In genomic region chr16:23096450-23096849, GRCh38 we compare ENCODE assay signal across 7 cellular contexts. TPM values are rescaled to one million over a fixed set of nuclear protein-coding genes. Genes with fewer than 3 reads are reported as not detected.
DNase-seq lines count a peak whose midpoint lies in the region; ATAC-seq, FAIRE-seq and TF ChIP-seq lines count a peak whose summit lies in the region.
"Not testable (repeated sequence)": the region's sequence is repeated elsewhere in the genome, so short reads cannot be mapped to it uniquely, and the experiment has no call there.

No MANE protein-coding gene starts in this region.

- peaks cover 33% of the 10 kb centered on the region for H3K36me3 Mint-ChIP-seq in T-helper 2 cell treated with Interferon-gamma antibody and Interleukin-4, amounts not matched to agents 5 μg/mL and 100 μg/mL, for 36 hours (ENCODE audit: low read depth)
- peaks cover 26% of the 10 kb centered on the region for H3K36me3 Mint-ChIP-seq in activated CD8-positive, alpha-beta T cell treated with anti-CD3 and anti-CD28 coated beads, Interleukin-2, amount 10 ng/mL, durations not matched to agents 7 days and 5 days (ENCODE audit: low read depth)
- H3K36me3 Mint-ChIP-seq in activated naive CD4-positive, alpha-beta T cell treated with anti-CD3 and anti-CD28 coated beads for 36 hours (ENCODE audit: low read depth): peaks cover 41% of the 10 kb centered on the region
- H3K36me3 Mint-ChIP-seq in natural killer cell treated with Interleukin-12 subunit alpha and Interleukin-12 subunit beta and Interleukin-15 and Interleukin-18, amount 100 ng/mL, for 72 hours: peaks cover 34% of the 10 kb centered on the region

- RAD21 ChIA-PET in GM12878 (lab: Charles Lee; ENCODE audit: unreplicated experiment): not testable (repeated sequence)

- not testable (repeated sequence) for H3K9me3 Mint-ChIP-seq in T-helper 2 cell treated with Interferon-gamma antibody and Interleukin-4, amounts not matched to agents 5 μg/mL and 100 μg/mL, for 36 hours; activated CD8-positive, alpha-beta T cell treated with anti-CD3 and anti-CD28 coated beads, Interleukin-2, amount 10 ng/mL, durations not matched to agents 7 days and 5 days (ENCODE audit: insufficient read depth); activated naive CD4-positive, alpha-beta T cell treated with anti-CD3 and anti-CD28 coated beads for 36 hours; natural killer cell treated with Interleukin-12 subunit alpha and Interleukin-12 subunit beta and Interleukin-15 and Interleukin-18, amount 100 ng/mL, for 72 hours

- POLR2A ChIA-PET in activated CD8-positive, alpha-beta T cell treated with anti-CD3 and anti-CD28 coated beads, Interleukin-2, amount 10 ng/mL, durations not matched to agents 7 days and 5 days (lab: Charles Lee); GM12878 (lab: Charles Lee): not testable (repeated sequence)

- H3K36me3 ChIP-seq in DND-41 (ENCODE audit: insufficient read depth, low read length): peaks cover 21% of the 10 kb centered on the region; the same call in 1 of the 2 replicates
- H3K36me3 ChIP-seq in GM12878 (ENCODE audit: control insufficient read depth in 2 of 2, insufficient read depth in 2 of 2, low read length in 1 of 2): not testable (repeated sequence)

- H4K20me1 ChIP-seq in DND-41 (ENCODE audit: insufficient read depth, low read length): peaks cover 18% of the 10 kb centered on the region; the same call in 1 of the 2 replicates
- not testable (repeated sequence) for H4K20me1 ChIP-seq in GM12878 (ENCODE audit: control insufficient read depth, insufficient read depth)

- ATAC-seq in DND-41 (ENCODE audit: insufficient read depth, low read depth); activated CD8-positive, alpha-beta T cell treated with anti-CD3 and anti-CD28 coated beads, Interleukin-2, amount 10 ng/mL, durations not matched to agents 7 days and 5 days; GM12878; natural killer cell treated with Interleukin-12 subunit alpha and Interleukin-12 subunit beta and Interleukin-15 and Interleukin-18, amount 100 ng/mL, for 72 hours: not testable (repeated sequence)

- not testable (repeated sequence) for H3K4me3 ChIP-seq in DND-41 (ENCODE audit: low read depth in 1 of 2, low read length in 2 of 2)
- peak overlapping the region; percentile 34 for H3K4me3 ChIP-seq in GM12878

- H3K27me3 ChIP-seq in DND-41 (ENCODE audit: insufficient read depth, low read length, poor library complexity); GM12878 (replicated peaks in 1 of 2; ENCODE audit: control insufficient read depth in 2 of 2, insufficient read depth in 2 of 2, low read length in 1 of 2): not testable (repeated sequence)

- DNase-seq in DND-41 (peak; percentile 6), MV-4-11 (lab: John Stamatoyannopoulos, UW) (peak; percentile 76), GM12878 (ENCODE audit: low read depth, low spot score) (peak; percentile 11)
- DNase-seq in T-helper 2 cell treated with Interferon-gamma antibody and Interleukin-4, amounts not matched to agents 5 μg/mL and 100 μg/mL, for 36 hours (ENCODE audit: low spot score): peak; percentile 6
- not testable (repeated sequence) for DNase-seq in activated CD8-positive, alpha-beta T cell treated with anti-CD3 and anti-CD28 coated beads, Interleukin-2, amount 10 ng/mL, durations not matched to agents 7 days and 5 days; activated naive CD4-positive, alpha-beta T cell treated with anti-CD3 and anti-CD28 coated beads for 36 hours; natural killer cell treated with Interleukin-12 subunit alpha and Interleukin-12 subunit beta and Interleukin-15 and Interleukin-18, amount 100 ng/mL, for 72 hours (ENCODE audit: low spot score)

- 0% methylated on average over 2 of the region's 2 CpGs for WGBS in GM12878 (ENCODE audit: insufficient coverage, insufficient replicate concordance, low lambda C conversion rate, missing lambda C conversion rate)

- SMC1A ChIA-PET in GM12878 (lab: Charles Lee; ENCODE audit: uncharacterized antibody, unreplicated experiment): interaction anchor here (1.1 kb wide), 1 partner anchor 69 kb away, joined by 3 read pairs; no protein-coding TSS in a partner anchor

- TF ChIP-seq CTCF in DND-41 (IDR thresholded peaks at IDR 0.05; ENCODE audit: borderline replicate concordance, extremely low read depth, low read length, poor library complexity, severe bottlenecking); GM12878 (IDR thresholded peaks at IDR 0.05 in 2 of 3, conservative IDR thresholded peaks at IDR 0.05 in 1 of 3; ENCODE audit: control insufficient read depth in 2 of 3, extremely low read depth in 1 of 3, insufficient read depth in 1 of 3, low read depth in 3 of 3, low read length in 3 of 3): not testable (repeated sequence)

- not testable (repeated sequence) for H2AFZ ChIP-seq in DND-41 (ENCODE audit: low read depth, low read length); GM12878 (ENCODE audit: control insufficient read depth, low read depth, low read length)

- H3K27ac Mint-ChIP-seq in T-helper 2 cell treated with Interferon-gamma antibody and Interleukin-4, amounts not matched to agents 5 μg/mL and 100 μg/mL, for 36 hours: peak overlapping the region; percentile 96
- peak overlapping the region; percentile 85 for H3K27ac Mint-ChIP-seq in activated CD8-positive, alpha-beta T cell treated with anti-CD3 and anti-CD28 coated beads, Interleukin-2, amount 10 ng/mL, durations not matched to agents 7 days and 5 days
- H3K27ac Mint-ChIP-seq in activated naive CD4-positive, alpha-beta T cell treated with anti-CD3 and anti-CD28 coated beads for 36 hours: peak overlapping the region; percentile 31
- H3K27ac Mint-ChIP-seq in natural killer cell treated with Interleukin-12 subunit alpha and Interleukin-12 subunit beta and Interleukin-15 and Interleukin-18, amount 100 ng/mL, for 72 hours: peak overlapping the region; percentile 87 to 92

- CTCF ChIA-PET in activated CD8-positive, alpha-beta T cell treated with anti-CD3 and anti-CD28 coated beads, Interleukin-2, amount 10 ng/mL, durations not matched to agents 7 days and 5 days (lab: Charles Lee): interaction anchor here (1.0 kb wide), 1 partner anchor 57 kb away, joined by 4 read pairs; no protein-coding TSS in a partner anchor
- CTCF ChIA-PET in activated naive CD4-positive, alpha-beta T cell treated with anti-CD3 and anti-CD28 coated beads for 36 hours (lab: Charles Lee); GM12878 (lab: Yijun Ruan, JAX): not testable (repeated sequence)

- in situ Hi-C loops in GM12878 (cut with MboI): not testable (repeated sequence)

- not testable (repeated sequence) for FAIRE-seq in GM12878 (lab: Jason Lieb, UNC)

- not testable (repeated sequence) for H3K27ac ChIP-seq in DND-41 (ENCODE audit: low read length); GM12878 (ENCODE audit: control insufficient read depth, insufficient read depth)

- peaks cover 29% of the 10 kb centered on the region for H3K4me1 Mint-ChIP-seq in T-helper 2 cell treated with Interferon-gamma antibody and Interleukin-4, amounts not matched to agents 5 μg/mL and 100 μg/mL, for 36 hours (ENCODE audit: low read depth)
- H3K4me1 Mint-ChIP-seq in activated CD8-positive, alpha-beta T cell treated with anti-CD3 and anti-CD28 coated beads, Interleukin-2, amount 10 ng/mL, durations not matched to agents 7 days and 5 days (ENCODE audit: low read depth): peaks cover 37% of the 10 kb centered on the region
- H3K4me1 Mint-ChIP-seq in activated naive CD4-positive, alpha-beta T cell treated with anti-CD3 and anti-CD28 coated beads for 36 hours (ENCODE audit: low read depth): peaks cover 29% of the 10 kb centered on the region
- peaks cover 27 to 34% of the 10 kb centered on the region in 2 donors for H3K4me1 Mint-ChIP-seq in natural killer cell treated with Interleukin-12 subunit alpha and Interleukin-12 subunit beta and Interleukin-15 and Interleukin-18, amount 100 ng/mL, for 72 hours (ENCODE audit: low read depth in 2 of 2)

- H3K27me3 Mint-ChIP-seq in T-helper 2 cell treated with Interferon-gamma antibody and Interleukin-4, amounts not matched to agents 5 μg/mL and 100 μg/mL, for 36 hours (ENCODE audit: low read depth); activated CD8-positive, alpha-beta T cell treated with anti-CD3 and anti-CD28 coated beads, Interleukin-2, amount 10 ng/mL, durations not matched to agents 7 days and 5 days (ENCODE audit: low read depth); activated naive CD4-positive, alpha-beta T cell treated with anti-CD3 and anti-CD28 coated beads for 36 hours (ENCODE audit: low read depth); natural killer cell treated with Interleukin-12 subunit alpha and Interleukin-12 subunit beta and Interleukin-15 and Interleukin-18, amount 100 ng/mL, for 72 hours: not testable (repeated sequence)

- intact Hi-C loops in activated naive CD4-positive, alpha-beta T cell treated with anti-CD3 and anti-CD28 coated beads for 36 hours (cut with micrococcal nuclease): loop anchor here (5.0 kb wide), 1 partner anchor 51 kb away; the partner anchor contains the start of gene USP31
- intact Hi-C loops in GM12878 (cut with micrococcal nuclease; ENCODE audit: unreplicated experiment): not testable (repeated sequence)

- not testable (repeated sequence) for TF ChIP-seq RAD21 in GM12878 (IDR thresholded peaks at IDR 0.05; ENCODE audit: insufficient read depth, low read depth, low read length)

- not testable (repeated sequence) for BruUV-seq in GM12878 (replicated peaks; lab: Mats Ljungman, UMichigan)

- H3K4me1 ChIP-seq in DND-41 (ENCODE audit: insufficient read depth, low read length); GM12878 (ENCODE audit: control insufficient read depth, insufficient read depth, low read length): not testable (repeated sequence)

- H3K79me2 ChIP-seq in DND-41 (ENCODE audit: insufficient read depth, low read length); GM12878 (ENCODE audit: control insufficient read depth, insufficient read depth, low read length): not testable (repeated sequence)

- H3K9me3 ChIP-seq in DND-41 (ENCODE audit: insufficient read depth, low read length, severe bottlenecking); GM12878 (replicated peaks; ENCODE audit: control insufficient read depth, insufficient read depth, low read length): not testable (repeated sequence)

- not testable (repeated sequence) for H3K4me2 ChIP-seq in DND-41 (ENCODE audit: insufficient read depth, low read length); GM12878 (ENCODE audit: control insufficient read depth, insufficient read depth)

- not testable (repeated sequence) for H3K9ac ChIP-seq in DND-41 (ENCODE audit: low read depth, low read length); GM12878 (ENCODE audit: control insufficient read depth, insufficient read depth, low read length)

- peak overlapping the region; percentile 83 for H3K4me3 Mint-ChIP-seq in T-helper 2 cell treated with Interferon-gamma antibody and Interleukin-4, amounts not matched to agents 5 μg/mL and 100 μg/mL, for 36 hours
- peak overlapping the region; percentile 67 for H3K4me3 Mint-ChIP-seq in activated CD8-positive, alpha-beta T cell treated with anti-CD3 and anti-CD28 coated beads, Interleukin-2, amount 10 ng/mL, durations not matched to agents 7 days and 5 days
- H3K4me3 Mint-ChIP-seq in activated naive CD4-positive, alpha-beta T cell treated with anti-CD3 and anti-CD28 coated beads for 36 hours: not testable (repeated sequence)
- peak overlapping the region; percentile 90 for H3K4me3 Mint-ChIP-seq in natural killer cell treated with Interleukin-12 subunit alpha and Interleukin-12 subunit beta and Interleukin-15 and Interleukin-18, amount 100 ng/mL, for 72 hours

- not testable (repeated sequence) for TF ChIP-seq EP300 in GM12878 (IDR thresholded peaks at IDR 0.05; ENCODE audit: borderline replicate concordance in 1 of 2, control insufficient read depth in 1 of 2, low read depth in 2 of 2, low read length in 2 of 2)

- TF ChIP-seq POLR2A in GM12878 (IDR thresholded peaks at IDR 0.05; ENCODE audit: low read depth, low read length): not testable (repeated sequence)

RNA-seq across cellular contexts. Expression of gene USP31, which starts 52.8 kb away (rescaled TPM):
- total RNA-seq in activated CD8-positive, alpha-beta T cell treated with anti-CD3 and anti-CD28 coated beads, Interleukin-2, amount 10 ng/mL, durations not matched to agents 7 days and 5 days: 1 to 10 TPM; 6.2 to 6.8 TPM
- 1 to 10 TPM; 5.1 to 5.2 TPM for total RNA-seq in activated naive CD4-positive, alpha-beta T cell treated with anti-CD3 and anti-CD28 coated beads for 36 hours
- total RNA-seq in GM12878 (2013; cell fraction: nucleolus; rRNA removed): 21.2 and 23.5 TPM in 2 replicates
- total RNA-seq in GM12878 (2014; rRNA removed) (3.1 and 3.3 TPM in 2 replicates), GM12878 (2014; rRNA removed; fragmentation: Illumina TruSeq; extraction: Trizol) (3.8 and 4.1 TPM in 2 replicates), GM12878 (2021) (5.3 and 6.5 TPM in 2 replicates)
- 1.0 TPM for polyA plus RNA-seq in GM12878 (2011; ENCODE audit: low read depth)
- polyA plus RNA-seq in GM12878 (2011; rRNA removed) (5.2 and 5.5 TPM in 2 replicates), GM12878 (2014; fragmentation: Illumina TruSeq; extraction: Trizol) (3.1 and 3.3 TPM in 2 replicates), GM12878 (2014; fragmentation: Nextera tagmentation; extraction: Ambion mirVana) (1 to 10 TPM; 1.4 to 1.7 TPM), GM12878 (2014; rRNA removed) (3.8 and 4.1 TPM in 2 replicates), GM12878 (2016; fragmentation: Nextera tagmentation; extraction: Ambion mirVana) (1 to 10 TPM in 1 of 2 experiments, under 1 TPM in 1; 0.87 to 1.1 TPM)
- polyA plus RNA-seq in GM12878 (2011; cell fraction: cytosol; rRNA removed): 4.2 and 5.2 TPM in 2 replicates
- 12.0 and 13.0 TPM in 2 replicates for polyA plus RNA-seq in GM12878 (2011; cell fraction: nucleus; rRNA removed)
- 1.2 TPM in 2 replicates for polyA plus RNA-seq in GM12878 (2012)
- 15.7 and 16.5 TPM in 2 replicates for polyA minus RNA-seq in GM12878 (2011; rRNA and poly(A)+ RNA removed)
- 2.5 and 3.6 TPM in 2 replicates for polyA minus RNA-seq in GM12878 (2011; cell fraction: cytosol; rRNA and poly(A)+ RNA removed)
- polyA minus RNA-seq in GM12878 (2011; cell fraction: nucleus; rRNA and poly(A)+ RNA removed): 11.8 and 20.7 TPM in 2 replicates
- 10 to 100 TPM in 1 of 2 donors, 1 to 10 TPM in 1; 5.7 to 16.6 TPM for total RNA-seq in natural killer cell treated with Interleukin-12 subunit alpha and Interleukin-12 subunit beta and Interleukin-15 and Interleukin-18, amount 100 ng/mL, for 72 hours

Comparison
In these comparisons a context has a peak if more than half of its experiments do, and no peak if none do; other contexts are left out.
1. H3K27ac Mint-ChIP-seq: peak in every context shown above with its lines; median percentile 96 in T-helper 2 cell treated with Interferon-gamma antibody and Interleukin-4, amounts not matched to agents 5 μg/mL and 100 μg/mL, for 36 hours; 90 in natural killer cell treated with Interleukin-12 subunit alpha and Interleukin-12 subunit beta and Interleukin-15 and Interleukin-18, amount 100 ng/mL, for 72 hours; 85 in activated CD8-positive, alpha-beta T cell treated with anti-CD3 and anti-CD28 coated beads, Interleukin-2, amount 10 ng/mL, durations not matched to agents 7 days and 5 days; 31 in activated naive CD4-positive, alpha-beta T cell treated with anti-CD3 and anti-CD28 coated beads for 36 hours.